In genomic region chr7:54989826-54990225, GRCh38 we compare ENCODE assay signal across 1 cellular context.
TF ChIP-seq lines count a peak whose summit lies in the region.

No MANE protein-coding gene starts in this region.

TF ChIP-seq in A549, 52 proteins besides CTCF, POLR2A, EP300 and RAD21 (continued from another document):
- no peak for TF ChIP-seq MAZ (IDR thresholded peaks at IDR 0.05; ENCODE audit: borderline replicate concordance, low read depth, low read length)
- TF ChIP-seq SREBF2 (IDR thresholded peaks at IDR 0.05), result no peak
